7 cellular contexts compared by ENCODE assay signal in the genomic region with DNA sequence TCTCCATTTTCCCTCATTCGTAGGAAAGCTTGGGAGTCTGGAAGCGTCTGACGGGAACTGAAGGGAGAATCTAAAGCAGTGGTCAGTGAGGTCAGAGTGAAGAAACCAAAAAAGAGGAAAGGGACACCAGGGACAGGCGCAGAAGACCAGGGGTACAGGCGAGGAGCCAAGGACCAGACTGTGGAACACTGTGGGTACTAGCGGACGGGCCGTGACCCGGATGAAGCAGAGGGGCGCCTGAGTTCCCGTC. TPM values are rescaled to one million over a fixed set of nuclear protein-coding genes. Genes with fewer than 3 reads are reported as not detected.
DNase-seq lines count a peak whose midpoint lies in the region; ATAC-seq, FAIRE-seq and TF ChIP-seq lines count a peak whose summit lies in the region.

No MANE protein-coding gene starts in this region.

- peaks cover 18 to 22% (median 19%) of the 10 kb centered on the region in 3 donors for H3K4me1 Mint-ChIP-seq in T-cell

- no peaks in the 10 kb centered on the region for H3K9me3 Mint-ChIP-seq in T-cell

- peak overlapping the region; percentile 88 to 94 for H3K27ac Mint-ChIP-seq in T-cell

- DNase-seq in H7 (no peak), T-cell (no peak), small intestine (no peak), middle frontal gyrus (ENCODE audit: extremely low spot score, low spot score) (no peak), HK-2 (ENCODE audit: unreplicated experiment) (no peak)

- no peaks in the 10 kb centered on the region for H3K27me3 Mint-ChIP-seq in T-cell

- CTCF ChIA-PET in T-cell (lab: Charles Lee) = interaction anchor here in 1 of 2 donors (0.6 to 3.7 kb wide), 5 partner anchors 12 to 72 kb away, joined by 3 to 21 read pairs (median 3); no protein-coding TSS in a partner anchor

- POLR2A ChIA-PET in T-cell (lab: Charles Lee) = interaction anchor here (0.8 to 1.4 kb wide), 2 partner anchors 14 kb away, joined by 3 to 9 read pairs; no protein-coding TSS in a partner anchor

- no peaks in the 10 kb centered on the region for H3K9me3 ChIP-seq in gastroesophageal sphincter
- H3K9me3 ChIP-seq in small intestine (ENCODE audit: control insufficient read depth, low read depth) = no peaks in the 10 kb centered on the region

- ATAC-seq in T-cell (replicated peaks in 1 of 4) (peak in 1 of 4 experiments; percentile 55), gastroesophageal sphincter (no peak), HG03175 (IDR thresholded peaks at IDR 0.05; ENCODE audit: unreplicated experiment) (no peak)

- H3K36me3 ChIP-seq in H7 (replicated peaks; ENCODE audit: control insufficient read depth, insufficient read depth, low read length) = peaks cover 5% of the 10 kb centered on the region
- H3K36me3 ChIP-seq in gastroesophageal sphincter = peaks cover 0 to 29% of the 10 kb centered on the region in 2 donors
- H3K36me3 ChIP-seq in small intestine (ENCODE audit: control insufficient read depth in 2 of 2, insufficient read depth in 2 of 2, low read length in 2 of 2) = no peaks in the 10 kb centered on the region

- no peak for FAIRE-seq in small intestine (lab: Jason Lieb, UNC)

- H3K27ac ChIP-seq in gastroesophageal sphincter (peak overlapping the region; percentile 92 to 100 (median 98)), small intestine (ENCODE audit: low read depth in 1 of 2, low read length in 1 of 2) (peak overlapping the region; percentile 66 to 100)

- H3K4me3 Mint-ChIP-seq in T-cell = peak overlapping the region; percentile 80 to 85 (median 84)

- TF ChIP-seq EP300 in gastroesophageal sphincter (IDR thresholded peaks at IDR 0.05) = no peak

- 1% methylated on average over 11 of the region's 11 CpGs; no CpG with 5 or more reads in 1 of the 2 donors for WGBS in gastroesophageal sphincter (ENCODE audit: low coverage in 1 of 2), 2 donors
- 1 to 2% (median 1%) methylated on average over 7 to 11 of the region's 11 CpGs for WGBS in small intestine, 3 donors

- TF ChIP-seq CTCF in gastroesophageal sphincter (IDR thresholded peaks at IDR 0.05) = no peak

- H3K27me3 ChIP-seq in H7 (ENCODE audit: control insufficient read depth, insufficient read depth, low read length) = no peaks in the 10 kb centered on the region
- no peaks in the 10 kb centered on the region for H3K27me3 ChIP-seq in gastroesophageal sphincter
- no peaks in the 10 kb centered on the region for H3K27me3 ChIP-seq in small intestine (ENCODE audit: control insufficient read depth in 2 of 2, insufficient read depth in 2 of 2, low read length in 2 of 2)

- peak overlapping the region; percentile 97 for H3K4me3 ChIP-seq in H7 (ENCODE audit: insufficient read depth, low read depth, low read length)
- peak overlapping the region; percentile 83 to 96 for H3K4me3 ChIP-seq in gastroesophageal sphincter
- H3K4me3 ChIP-seq in small intestine (ENCODE audit: low read depth in 1 of 2, low read length in 2 of 2) = peak overlapping the region; percentile 62 to 79

- peaks cover 4% of the 10 kb centered on the region for H3K36me3 Mint-ChIP-seq in T-cell

- TF ChIP-seq POLR2A in gastroesophageal sphincter (IDR thresholded peaks at IDR 0.05) = no peak

- H3K4me1 ChIP-seq in gastroesophageal sphincter (peaks cover 0 to 60% (median 25%) of the 10 kb centered on the region in 3 donors), small intestine (ENCODE audit: control insufficient read depth in 2 of 2, insufficient read depth in 1 of 2, low read depth in 1 of 2, low read length in 1 of 2) (peaks cover 0 to 8% of the 10 kb centered on the region in 2 donors)

RNA-seq across cellular contexts. Expression of a gene that starts 0.2 kb away (rescaled TPM):
- 180 and 221 TPM in 2 replicates for total RNA-seq in H7 (2014; rRNA removed; shearing (Covaris generic))
- total RNA-seq in T-cell (10 to 100 TPM; 20.4 to 28.4 (median 25.1) TPM), gastroesophageal sphincter (10 to 100 TPM; 28.3 to 36.0 (median 32.6) TPM)
- polyA plus RNA-seq in small intestine = 10 to 100 TPM; 44.9 to 72.2 (median 53.9) TPM

RNA-seq across cellular contexts. Expression of a gene that starts 0.6 kb away (rescaled TPM):
- total RNA-seq in H7 (2014; rRNA removed; shearing (Covaris generic)) = 14.9 and 21.5 TPM in 2 replicates
- total RNA-seq in T-cell = 10 to 100 TPM; 24.1 to 43.9 (median 34.0) TPM
- 10 to 100 TPM; 17.9 to 25.6 (median 20.1) TPM for total RNA-seq in gastroesophageal sphincter
- polyA plus RNA-seq in small intestine = 10 to 100 TPM; 11.3 to 15.9 (median 13.8) TPM

RNA-seq across cellular contexts. Expression of a gene that starts 34.7 kb away (rescaled TPM):
- 9.9 and 11.1 TPM in 2 replicates for total RNA-seq in H7 (2014; rRNA removed; shearing (Covaris generic))
- total RNA-seq in T-cell (10 to 100 TPM in 2 of 5 donors, 1 to 10 TPM in 3; 5.1 to 12.2 (median 9.8) TPM), gastroesophageal sphincter (1 to 10 TPM in 1 of 4 donors, under 1 TPM in 2, not detected in 1; 0.35 to 1.9 (median 0.40) TPM)
- under 1 TPM in 2 of 3 donors, not detected in 1; 0.27 to 0.57 TPM for polyA plus RNA-seq in small intestine

RNA-seq across cellular contexts. Expression of a gene that starts 35.2 kb away (rescaled TPM):
- 165 and 204 TPM in 2 replicates for total RNA-seq in H7 (2014; rRNA removed; shearing (Covaris generic))
- total RNA-seq in T-cell = 100 to 1,000 TPM in 4 of 5 donors, 10 to 100 TPM in 1; 93.6 to 150 (median 138) TPM
- 100 to 1,000 TPM in 1 of 4 donors, 10 to 100 TPM in 3; 80.8 to 144 (median 92.3) TPM for total RNA-seq in gastroesophageal sphincter
- polyA plus RNA-seq in small intestine = 100 to 1,000 TPM; 164 to 286 (median 239) TPM

RNA-seq across cellular contexts. Expression of a gene that starts 47.0 kb away (rescaled TPM):
- total RNA-seq in H7 (2014; rRNA removed; shearing (Covaris generic)) = 9.4 and 14.7 TPM in 2 replicates
- total RNA-seq in T-cell (10 to 100 TPM; 10.2 to 17.3 (median 15.5) TPM), gastroesophageal sphincter (10 to 100 TPM; 11.4 to 35.3 (median 22.1) TPM)
- 10 to 100 TPM; 14.3 to 21.3 (median 15.2) TPM for polyA plus RNA-seq in small intestine
